Comparison of ENCODE assay signal across 1 cellular context in the genomic region with DNA sequence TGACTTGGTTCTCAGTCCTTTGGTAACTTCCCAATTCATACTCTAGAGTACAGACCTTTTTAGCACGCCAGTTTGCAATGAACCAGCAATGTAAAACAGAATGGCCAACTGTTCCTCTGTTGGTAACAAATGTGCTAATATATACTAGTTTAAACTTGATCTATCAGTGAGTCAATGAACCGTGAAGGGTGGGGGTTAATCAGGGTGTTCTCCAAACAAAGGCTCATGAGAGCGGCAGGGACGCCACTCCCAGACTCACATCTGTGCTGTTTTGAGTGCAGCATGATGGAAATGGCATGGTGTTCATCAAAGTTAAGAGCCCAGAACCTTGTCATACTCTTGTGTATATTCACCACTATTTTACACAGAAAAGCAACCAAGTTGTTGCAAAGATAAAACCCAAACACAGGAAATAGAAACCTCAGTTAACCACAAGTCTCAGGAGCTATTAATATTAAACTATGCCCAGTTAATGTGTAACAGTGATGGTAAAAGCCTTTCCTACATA.
TF ChIP-seq lines count a peak whose summit lies in the region.

No MANE protein-coding gene starts in this region.

TF ChIP-seq in GM12878, 131 proteins besides CTCF, POLR2A, EP300 and RAD21 (continued from another document and continues in another):
- TF ChIP-seq, protein P1, sequence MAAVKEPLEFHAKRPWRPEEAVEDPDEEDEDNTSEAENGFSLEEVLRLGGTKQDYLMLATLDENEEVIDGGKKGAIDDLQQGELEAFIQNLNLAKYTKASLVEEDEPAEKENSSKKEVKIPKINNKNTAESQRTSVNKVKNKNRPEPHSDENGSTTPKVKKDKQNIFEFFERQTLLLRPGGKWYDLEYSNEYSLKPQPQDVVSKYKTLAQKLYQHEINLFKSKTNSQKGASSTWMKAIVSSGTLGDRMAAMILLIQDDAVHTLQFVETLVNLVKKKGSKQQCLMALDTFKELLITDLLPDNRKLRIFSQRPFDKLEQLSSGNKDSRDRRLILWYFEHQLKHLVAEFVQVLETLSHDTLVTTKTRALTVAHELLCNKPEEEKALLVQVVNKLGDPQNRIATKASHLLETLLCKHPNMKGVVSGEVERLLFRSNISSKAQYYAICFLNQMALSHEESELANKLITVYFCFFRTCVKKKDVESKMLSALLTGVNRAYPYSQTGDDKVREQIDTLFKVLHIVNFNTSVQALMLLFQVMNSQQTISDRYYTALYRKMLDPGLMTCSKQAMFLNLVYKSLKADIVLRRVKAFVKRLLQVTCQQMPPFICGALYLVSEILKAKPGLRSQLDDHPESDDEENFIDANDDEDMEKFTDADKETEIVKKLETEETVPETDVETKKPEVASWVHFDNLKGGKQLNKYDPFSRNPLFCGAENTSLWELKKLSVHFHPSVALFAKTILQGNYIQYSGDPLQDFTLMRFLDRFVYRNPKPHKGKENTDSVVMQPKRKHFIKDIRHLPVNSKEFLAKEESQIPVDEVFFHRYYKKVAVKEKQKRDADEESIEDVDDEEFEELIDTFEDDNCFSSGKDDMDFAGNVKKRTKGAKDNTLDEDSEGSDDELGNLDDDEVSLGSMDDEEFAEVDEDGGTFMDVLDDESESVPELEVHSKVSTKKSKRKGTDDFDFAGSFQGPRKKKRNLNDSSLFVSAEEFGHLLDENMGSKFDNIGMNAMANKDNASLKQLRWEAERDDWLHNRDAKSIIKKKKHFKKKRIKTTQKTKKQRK (IDR thresholded peaks at IDR 0.05; ENCODE audit: low read depth, low read length) = no peak
- TF ChIP-seq MEF2B (IDR thresholded peaks at IDR 0.05; ENCODE audit: partially characterized antibody, poor library complexity, severe bottlenecking) (peak; percentile 80), NR2C1 (IDR thresholded peaks at IDR 0.05) (no peak), CEBPB (IDR thresholded peaks at IDR 0.05; ENCODE audit: borderline replicate concordance in 1 of 2, low read depth in 2 of 2, low read length in 2 of 2) (no peak), SMARCA5 (IDR thresholded peaks at IDR 0.05) (no peak), RELB (IDR thresholded peaks at IDR 0.05; ENCODE audit: low read depth) (peak; percentile 64; the same call in 1 of the 2 replicates), TCF3 (IDR thresholded peaks at IDR 0.05; ENCODE audit: borderline replicate concordance, insufficient read depth, low read depth, low read length) (no peak), RUNX3 (IDR thresholded peaks at IDR 0.05; ENCODE audit: low read length) (peak; percentile 73), PAX5 (IDR thresholded peaks at IDR 0.05; ENCODE audit: borderline replicate concordance, low read depth, low read length) (peak; percentile 92), NBN (IDR thresholded peaks at IDR 0.05) (peak; percentile 91), EZH2 (IDR thresholded peaks at IDR 0.05; ENCODE audit: borderline replicate concordance, control insufficient read depth, low read depth, low read length) (no peak), SREBF1 (IDR thresholded peaks at IDR 0.05; ENCODE audit: low read length) (0 out of 2 replicates have a peak, but pooled peaks have one; percentile 36), NFYA (IDR thresholded peaks at IDR 0.05; ENCODE audit: borderline replicate concordance, low read depth, low read length) (no peak), ZNF207 (IDR thresholded peaks at IDR 0.05; ENCODE audit: borderline replicate concordance) (no peak), KDM1A (IDR thresholded peaks at IDR 0.05; ENCODE audit: borderline replicate concordance) (no peak), MAX (IDR thresholded peaks at IDR 0.05; ENCODE audit: low read depth, low read length) (no peak), ASH2L (IDR thresholded peaks at IDR 0.05; ENCODE audit: borderline replicate concordance, low read depth) (no peak), TCF12 (IDR thresholded peaks at IDR 0.05; ENCODE audit: low read depth, low read length) (no peak), IRF4 (IDR thresholded peaks at IDR 0.05; ENCODE audit: low read depth, low read length) (no peak), JUNB (IDR thresholded peaks at IDR 0.05) (no peak), POLR2AphosphoS5 (IDR thresholded peaks at IDR 0.05; ENCODE audit: low read length) (no peak), STAT1 (conservative IDR thresholded peaks at IDR 0.05) (no peak), SMC3 (IDR thresholded peaks at IDR 0.05; ENCODE audit: borderline replicate concordance, low read length) (no peak), YBX1 (IDR thresholded peaks at IDR 0.05) (no peak), ZBTB33 (IDR thresholded peaks at IDR 0.05) (no peak), STAT3 (IDR thresholded peaks at IDR 0.05; ENCODE audit: low read depth, low read length) (0 out of 2 replicates have a peak, but pooled peaks have one; percentile 43), ZNF274 (IDR thresholded peaks at IDR 0.05; ENCODE audit: insufficient read depth, insufficient read length) (no peak), MYB (IDR thresholded peaks at IDR 0.05; ENCODE audit: borderline replicate concordance, low read depth, low read length) (no peak), ZNF24 (IDR thresholded peaks at IDR 0.05) (no peak), KAT2A (conservative IDR thresholded peaks at IDR 0.05; ENCODE audit: control insufficient read depth, low read depth, low read length) (no peak)
- TF ChIP-seq, protein P2, sequence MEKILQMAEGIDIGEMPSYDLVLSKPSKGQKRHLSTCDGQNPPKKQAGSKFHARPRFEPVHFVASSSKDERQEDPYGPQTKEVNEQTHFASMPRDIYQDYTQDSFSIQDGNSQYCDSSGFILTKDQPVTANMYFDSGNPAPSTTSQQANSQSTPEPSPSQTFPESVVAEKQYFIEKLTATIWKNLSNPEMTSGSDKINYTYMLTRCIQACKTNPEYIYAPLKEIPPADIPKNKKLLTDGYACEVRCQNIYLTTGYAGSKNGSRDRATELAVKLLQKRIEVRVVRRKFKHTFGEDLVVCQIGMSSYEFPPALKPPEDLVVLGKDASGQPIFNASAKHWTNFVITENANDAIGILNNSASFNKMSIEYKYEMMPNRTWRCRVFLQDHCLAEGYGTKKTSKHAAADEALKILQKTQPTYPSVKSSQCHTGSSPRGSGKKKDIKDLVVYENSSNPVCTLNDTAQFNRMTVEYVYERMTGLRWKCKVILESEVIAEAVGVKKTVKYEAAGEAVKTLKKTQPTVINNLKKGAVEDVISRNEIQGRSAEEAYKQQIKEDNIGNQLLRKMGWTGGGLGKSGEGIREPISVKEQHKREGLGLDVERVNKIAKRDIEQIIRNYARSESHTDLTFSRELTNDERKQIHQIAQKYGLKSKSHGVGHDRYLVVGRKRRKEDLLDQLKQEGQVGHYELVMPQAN (conservative IDR thresholded peaks at IDR 0.05) = no peak; the same call in 1 of the 2 replicates
- TF ChIP-seq, protein P3, sequence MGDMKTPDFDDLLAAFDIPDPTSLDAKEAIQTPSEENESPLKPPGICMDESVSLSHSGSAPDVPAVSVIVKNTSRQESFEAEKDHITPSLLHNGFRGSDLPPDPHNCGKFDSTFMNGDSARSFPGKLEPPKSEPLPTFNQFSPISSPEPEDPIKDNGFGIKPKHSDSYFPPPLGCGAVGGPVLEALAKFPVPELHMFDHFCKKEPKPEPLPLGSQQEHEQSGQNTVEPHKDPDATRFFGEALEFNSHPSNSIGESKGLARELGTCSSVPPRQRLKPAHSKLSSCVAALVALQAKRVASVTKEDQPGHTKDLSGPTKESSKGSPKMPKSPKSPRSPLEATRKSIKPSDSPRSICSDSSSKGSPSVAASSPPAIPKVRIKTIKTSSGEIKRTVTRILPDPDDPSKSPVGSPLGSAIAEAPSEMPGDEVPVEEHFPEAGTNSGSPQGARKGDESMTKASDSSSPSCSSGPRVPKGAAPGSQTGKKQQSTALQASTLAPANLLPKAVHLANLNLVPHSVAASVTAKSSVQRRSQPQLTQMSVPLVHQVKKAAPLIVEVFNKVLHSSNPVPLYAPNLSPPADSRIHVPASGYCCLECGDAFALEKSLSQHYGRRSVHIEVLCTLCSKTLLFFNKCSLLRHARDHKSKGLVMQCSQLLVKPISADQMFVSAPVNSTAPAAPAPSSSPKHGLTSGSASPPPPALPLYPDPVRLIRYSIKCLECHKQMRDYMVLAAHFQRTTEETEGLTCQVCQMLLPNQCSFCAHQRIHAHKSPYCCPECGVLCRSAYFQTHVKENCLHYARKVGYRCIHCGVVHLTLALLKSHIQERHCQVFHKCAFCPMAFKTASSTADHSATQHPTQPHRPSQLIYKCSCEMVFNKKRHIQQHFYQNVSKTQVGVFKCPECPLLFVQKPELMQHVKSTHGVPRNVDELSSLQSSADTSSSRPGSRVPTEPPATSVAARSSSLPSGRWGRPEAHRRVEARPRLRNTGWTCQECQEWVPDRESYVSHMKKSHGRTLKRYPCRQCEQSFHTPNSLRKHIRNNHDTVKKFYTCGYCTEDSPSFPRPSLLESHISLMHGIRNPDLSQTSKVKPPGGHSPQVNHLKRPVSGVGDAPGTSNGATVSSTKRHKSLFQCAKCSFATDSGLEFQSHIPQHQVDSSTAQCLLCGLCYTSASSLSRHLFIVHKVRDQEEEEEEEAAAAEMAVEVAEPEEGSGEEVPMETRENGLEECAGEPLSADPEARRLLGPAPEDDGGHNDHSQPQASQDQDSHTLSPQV (IDR thresholded peaks at IDR 0.05) = no peak
- TF ChIP-seq, protein P4, sequence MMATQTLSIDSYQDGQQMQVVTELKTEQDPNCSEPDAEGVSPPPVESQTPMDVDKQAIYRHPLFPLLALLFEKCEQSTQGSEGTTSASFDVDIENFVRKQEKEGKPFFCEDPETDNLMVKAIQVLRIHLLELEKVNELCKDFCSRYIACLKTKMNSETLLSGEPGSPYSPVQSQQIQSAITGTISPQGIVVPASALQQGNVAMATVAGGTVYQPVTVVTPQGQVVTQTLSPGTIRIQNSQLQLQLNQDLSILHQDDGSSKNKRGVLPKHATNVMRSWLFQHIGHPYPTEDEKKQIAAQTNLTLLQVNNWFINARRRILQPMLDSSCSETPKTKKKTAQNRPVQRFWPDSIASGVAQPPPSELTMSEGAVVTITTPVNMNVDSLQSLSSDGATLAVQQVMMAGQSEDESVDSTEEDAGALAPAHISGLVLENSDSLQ (IDR thresholded peaks at IDR 0.05) = peak; percentile 64; the same call in 1 of the 2 replicates
- TF ChIP-seq, protein P5, sequence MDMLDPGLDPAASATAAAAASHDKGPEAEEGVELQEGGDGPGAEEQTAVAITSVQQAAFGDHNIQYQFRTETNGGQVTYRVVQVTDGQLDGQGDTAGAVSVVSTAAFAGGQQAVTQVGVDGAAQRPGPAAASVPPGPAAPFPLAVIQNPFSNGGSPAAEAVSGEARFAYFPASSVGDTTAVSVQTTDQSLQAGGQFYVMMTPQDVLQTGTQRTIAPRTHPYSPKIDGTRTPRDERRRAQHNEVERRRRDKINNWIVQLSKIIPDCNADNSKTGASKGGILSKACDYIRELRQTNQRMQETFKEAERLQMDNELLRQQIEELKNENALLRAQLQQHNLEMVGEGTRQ (IDR thresholded peaks at IDR 0.05; ENCODE audit: borderline replicate concordance, low read depth, low read length) = no peak
- TF ChIP-seq, protein P6, sequence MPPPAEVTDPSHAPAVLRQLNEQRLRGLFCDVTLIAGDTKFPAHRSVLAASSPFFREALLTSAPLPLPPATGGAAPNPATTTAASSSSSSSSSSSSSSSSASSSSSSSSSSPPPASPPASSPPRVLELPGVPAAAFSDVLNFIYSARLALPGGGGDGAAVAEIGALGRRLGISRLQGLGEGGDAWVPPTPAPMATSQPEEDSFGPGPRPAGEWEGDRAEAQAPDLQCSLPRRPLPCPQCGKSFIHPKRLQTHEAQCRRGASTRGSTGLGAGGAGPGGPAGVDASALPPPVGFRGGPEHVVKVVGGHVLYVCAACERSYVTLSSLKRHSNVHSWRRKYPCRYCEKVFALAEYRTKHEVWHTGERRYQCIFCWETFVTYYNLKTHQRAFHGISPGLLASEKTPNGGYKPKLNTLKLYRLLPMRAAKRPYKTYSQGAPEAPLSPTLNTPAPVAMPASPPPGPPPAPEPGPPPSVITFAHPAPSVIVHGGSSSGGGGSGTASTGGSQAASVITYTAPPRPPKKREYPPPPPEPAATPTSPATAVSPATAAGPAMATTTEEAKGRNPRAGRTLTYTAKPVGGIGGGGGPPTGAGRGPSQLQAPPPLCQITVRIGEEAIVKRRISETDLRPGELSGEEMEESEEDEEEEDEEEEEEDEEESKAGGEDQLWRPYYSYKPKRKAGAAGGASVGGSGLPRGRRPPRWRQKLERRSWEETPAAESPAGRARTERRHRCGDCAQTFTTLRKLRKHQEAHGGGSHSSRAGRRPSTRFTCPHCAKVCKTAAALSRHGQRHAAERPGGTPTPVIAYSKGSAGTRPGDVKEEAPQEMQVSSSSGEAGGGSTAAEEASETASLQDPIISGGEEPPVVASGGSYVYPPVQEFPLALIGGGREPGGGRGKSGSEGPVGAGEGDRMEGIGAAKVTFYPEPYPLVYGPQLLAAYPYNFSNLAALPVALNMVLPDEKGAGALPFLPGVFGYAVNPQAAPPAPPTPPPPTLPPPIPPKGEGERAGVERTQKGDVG (CRISPR knock-in tag; IDR thresholded peaks at IDR 0.05) = no peak
